Comparison of ENCODE assay signal across 7 cellular contexts in the genomic region with DNA sequence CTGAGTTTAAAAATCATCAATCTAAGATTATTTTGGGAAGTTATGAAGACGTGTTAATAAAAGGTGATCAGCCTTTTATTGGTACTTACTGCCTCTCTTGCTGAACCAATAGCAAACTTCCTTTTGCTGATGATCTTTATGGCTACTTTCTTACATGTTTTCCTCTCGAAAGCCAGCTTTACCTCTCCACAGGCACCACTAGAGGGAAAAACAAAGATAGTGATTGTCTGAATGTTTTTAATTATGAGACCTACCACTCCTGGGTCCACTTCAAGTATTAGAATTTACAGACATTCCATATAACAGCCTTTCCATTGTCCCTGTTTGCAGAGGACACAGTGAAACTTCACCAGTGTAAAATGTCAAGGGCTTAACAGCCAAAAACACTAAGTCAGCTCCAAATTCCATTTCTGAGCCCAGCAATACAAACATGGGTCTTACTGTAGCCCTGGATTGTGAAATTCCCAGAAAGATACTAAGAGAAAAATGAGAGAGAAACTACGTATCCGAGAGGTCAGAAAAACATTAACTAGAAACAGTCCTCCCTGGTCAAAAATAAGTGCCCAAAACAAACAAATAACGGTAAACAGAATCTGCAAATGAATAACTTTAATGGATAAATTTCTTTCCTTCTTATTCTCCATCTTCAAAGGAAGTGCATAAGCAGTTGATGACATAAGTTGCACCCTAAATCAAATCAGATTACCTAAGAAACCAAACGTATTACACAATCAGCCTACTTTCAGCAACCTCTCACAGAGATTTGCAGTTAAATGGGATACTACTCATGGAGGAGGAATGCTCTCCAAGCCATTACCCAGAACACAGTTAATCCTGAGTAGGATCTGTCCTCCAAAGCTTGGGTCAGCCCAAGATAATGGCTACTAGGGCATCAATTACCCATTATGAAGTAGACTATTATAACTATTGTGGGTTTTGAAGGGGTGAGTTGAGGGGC. TPM values are rescaled to one million over a fixed set of nuclear protein-coding genes. Genes with fewer than 3 reads are reported as not detected.
A peak's percentile ranks its signal among the peaks of the same experiment; 100 is the strongest.
DNase-seq lines count a peak whose midpoint lies in the region; ATAC-seq and TF ChIP-seq lines count a peak whose summit lies in the region.

No MANE protein-coding gene starts in this region.

- no peaks in the 10 kb centered on the region for H3K27me3 ChIP-seq in upper lobe of left lung

- H3K27ac ChIP-seq in upper lobe of left lung: peak overlapping the region; percentile 36 to 67 (median 57)

- no peak for TF ChIP-seq POLR2A in upper lobe of left lung (IDR thresholded peaks at IDR 0.05)

- no peaks in the 10 kb centered on the region for H3K9me3 ChIP-seq in upper lobe of left lung

- H3K36me3 ChIP-seq in upper lobe of left lung: no peaks in the 10 kb centered on the region

- peak in 1 of 4 donors; percentile 69 for TF ChIP-seq EP300 in upper lobe of left lung (IDR thresholded peaks at IDR 0.05)

- H3K4me1 ChIP-seq in upper lobe of left lung: peaks cover 3 to 21% (median 12%) of the 10 kb centered on the region in 4 donors

- H3K4me3 ChIP-seq in upper lobe of left lung: peak overlapping the region in 1 of 4 donors; percentile 8

- 56 to 57% methylated on average over 6 of the region's 6 CpGs for WGBS in upper lobe of left lung, 2 donors

- peak; percentile 91 for DNase-seq in M059J (ENCODE audit: low read depth)
- DNase-seq in brain pericyte (ENCODE audit: low read depth, low spot score): peak; percentile 55
- peak; percentile 87 for DNase-seq in kidney tubule cell (ENCODE audit: low spot score)
- no peak for DNase-seq in upper lobe of left lung
- no peak for DNase-seq in activated CD4-positive, alpha-beta T cell treated with anti-CD3 and anti-CD28 coated beads for 4 hours
- DNase-seq in NCI-H2196 treated with DMSO at 0.1 percent for 48 hours (lab: John Stamatoyannopoulos, UW; ENCODE audit: unreplicated experiment): no peak

- TF ChIP-seq CTCF in upper lobe of left lung (IDR thresholded peaks at IDR 0.05): no peak

- ATAC-seq in upper lobe of left lung (ENCODE audit: low FRiP score in 2 of 2) (peak; percentile 90 to 95), GM18867 (IDR thresholded peaks at IDR 0.05; ENCODE audit: unreplicated experiment) (no peak)

RNA-seq across cellular contexts. Expression of a gene that starts 29.5 kb away (rescaled TPM):
- total RNA-seq in M059J (2014; rRNA removed; shearing (Covaris generic)): 18.4 and 44.7 TPM in 2 replicates
- total RNA-seq in upper lobe of left lung: 10 to 100 TPM in 3 of 6 donors, 1 to 10 TPM in 3; 5.6 to 14.7 (median 9.7) TPM

RNA-seq across cellular contexts. Expression of a gene that starts 29.7 kb away (rescaled TPM):
- 26.8 and 49.8 TPM in 2 replicates for total RNA-seq in M059J (2014; rRNA removed; shearing (Covaris generic))
- total RNA-seq in upper lobe of left lung: 10 to 100 TPM in 5 of 6 donors, 1 to 10 TPM in 1; 9.7 to 29.3 (median 12.3) TPM

RNA-seq across cellular contexts. Expression of a gene that starts 32.5 kb away (rescaled TPM):
- 8.7 and 13.9 TPM in 2 replicates for total RNA-seq in M059J (2014; rRNA removed; shearing (Covaris generic))
- 10 to 100 TPM; 30.1 to 69.4 (median 41.4) TPM for total RNA-seq in upper lobe of left lung

Comparison
In these comparisons a context has a peak if more than half of its experiments do, and no peak if none do; other contexts are left out.
1. DNase-seq: peak in M059J (single experiment), brain pericyte (single experiment) and kidney tubule cell (single experiment); none in upper lobe of left lung (0 of 2), activated CD4-positive, alpha-beta T cell treated with anti-CD3 and anti-CD28 coated beads for 4 hours (0 of 2) and NCI-H2196 treated with DMSO at 0.1 percent for 48 hours (single experiment).